ENCODE assay signal across 1 cellular context in genomic region chr16:55369151-55369550, GRCh38.
TF ChIP-seq lines count a peak whose summit lies in the region.

No MANE protein-coding gene starts in this region.

TF ChIP-seq in GM23338, 12 proteins besides CTCF, POLR2A, EP300 and RAD21 (continued from another document):
- no peak for TF ChIP-seq ZNF462 (CRISPR knock-in tag; IDR thresholded peaks at IDR 0.05)
- TF ChIP-seq STAT1 (IDR thresholded peaks at IDR 0.05; ENCODE audit: unreplicated experiment) = no peak
- no peak for TF ChIP-seq EZH2phosphoT487 (IDR thresholded peaks at IDR 0.05; ENCODE audit: unreplicated experiment)
- TF ChIP-seq CREB1 (CRISPR knock-in tag; IDR thresholded peaks at IDR 0.05; ENCODE audit: low read depth) = no peak
- no peak for TF ChIP-seq POLR2AphosphoS5 (IDR thresholded peaks at IDR 0.05; ENCODE audit: low read depth)
- no peak for TF ChIP-seq JUNB (IDR thresholded peaks at IDR 0.05; ENCODE audit: unreplicated experiment)
- no peak for TF ChIP-seq ETS1 (IDR thresholded peaks at IDR 0.05)
- no peak for TF ChIP-seq NANOG (IDR thresholded peaks at IDR 0.05; ENCODE audit: borderline replicate concordance)
- no peak for TF ChIP-seq EZH2 (IDR thresholded peaks at IDR 0.05; ENCODE audit: low read depth, unreplicated experiment)
- no peak for TF ChIP-seq ZNF114 (CRISPR knock-in tag; IDR thresholded peaks at IDR 0.05)
- no peak for TF ChIP-seq ZNF331 (CRISPR knock-in tag; IDR thresholded peaks at IDR 0.05; ENCODE audit: low read depth)
TF ChIP-seq in GM23338: peak in this region for 0.
